In the genomic region with DNA sequence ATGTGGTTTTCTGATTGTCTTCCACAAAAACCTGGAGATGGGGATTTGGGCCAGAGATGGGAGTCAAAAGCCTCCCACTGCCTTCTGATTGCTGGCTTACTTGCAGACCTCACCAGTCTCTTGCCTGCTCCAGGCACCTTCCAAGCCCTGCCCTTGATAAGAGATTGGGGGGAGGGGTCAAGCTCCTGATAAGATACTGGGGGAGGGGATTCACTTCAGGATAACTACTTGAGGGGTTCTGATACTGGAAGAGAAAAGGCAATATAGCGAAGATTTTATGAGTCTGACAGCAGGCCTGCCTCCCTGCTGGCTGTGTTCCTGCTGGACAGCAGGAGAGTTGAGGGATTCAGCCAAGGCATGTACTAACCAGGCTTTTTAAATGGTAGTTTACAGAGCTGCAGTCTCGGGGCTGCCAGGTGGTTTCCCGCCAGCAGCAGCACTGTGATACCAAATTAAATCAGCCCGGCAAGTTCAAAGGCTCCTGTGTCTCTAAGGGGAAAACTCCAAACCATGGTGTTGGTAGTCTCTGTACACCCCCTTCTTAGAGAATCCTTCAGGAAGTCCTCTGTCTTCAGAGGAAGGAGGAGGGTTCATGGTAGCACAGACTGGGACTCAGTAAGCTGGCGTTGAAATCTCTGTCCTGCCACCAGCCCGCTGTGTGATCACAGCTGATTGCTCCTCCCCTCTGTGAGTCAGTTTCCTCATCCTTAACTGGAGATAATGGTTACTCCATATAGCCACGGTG, we compare ENCODE assay signal across 9 cellular contexts. TPM values are rescaled to one million over a fixed set of nuclear protein-coding genes. Genes with fewer than 3 reads are reported as not detected.
A peak's percentile ranks its signal among the peaks of the same experiment; 100 is the strongest.
DNase-seq lines count a peak whose midpoint lies in the region; ATAC-seq and TF ChIP-seq lines count a peak whose summit lies in the region.
"Had no signal": no experiment of that assay in that cellular context is flagged by ENCODE, and none has a peak within 500 bp of the region (broad histone marks: within the 10 kb centered on the region; RNA-seq: fewer than 3 reads in every experiment).

No MANE protein-coding gene starts in this region.

- H3K27ac ChIP-seq in lung (ENCODE audit: low read depth in 1 of 2, low read length in 1 of 2) (no peak overlapping the region), upper lobe of right lung (peak overlapping the region; percentile 9)

- H3K4me3 Mint-ChIP-seq in activated T-cell treated with anti-CD3 and anti-CD28 coated beads, Interleukin-2, amount 50 U/mL, for 4 hours = no peak overlapping the region
- no peak overlapping the region for H3K4me3 Mint-ChIP-seq in central memory CD8-positive, alpha-beta T cell
- H3K4me3 Mint-ChIP-seq: activated B cell treated with CpG ODN at 0.5 μM for 24 hours had no signal

- H3K4me3 ChIP-seq in lung = no peak overlapping the region
- no peak overlapping the region for H3K4me3 ChIP-seq in upper lobe of right lung

- 50 to 59% methylated on average over 7 of the region's 7 CpGs for WGBS in lung, 2 donors

- no peak overlapping the region for H3K27ac Mint-ChIP-seq in central memory CD8-positive, alpha-beta T cell (ENCODE audit: low read depth)
- H3K27ac Mint-ChIP-seq: activated B cell treated with CpG ODN at 0.5 μM for 24 hours had no signal

- peak; percentile 54 to 63 for ATAC-seq in activated T-cell treated with anti-CD3 and anti-CD28 coated beads, Interleukin-2, amount 50 U/mL, for 4 hours
- ATAC-seq in central memory CD8-positive, alpha-beta T cell (replicated peaks; ENCODE audit: extremely low read depth, poor library complexity, severe bottlenecking) = peak; percentile 32
- peak; percentile 72 for ATAC-seq in lung (ENCODE audit: insufficient read depth, low FRiP score)
- peak; percentile 55 for ATAC-seq in upper lobe of right lung

- peaks cover 2% of the 10 kb centered on the region for H3K36me3 Mint-ChIP-seq in activated T-cell treated with anti-CD3 and anti-CD28 coated beads, Interleukin-2, amount 50 U/mL, for 4 hours (ENCODE audit: insufficient read depth)
- no peaks in the 10 kb centered on the region for H3K36me3 Mint-ChIP-seq in central memory CD8-positive, alpha-beta T cell (ENCODE audit: insufficient read depth)

- no peak for TF ChIP-seq CTCF in lung (IDR thresholded peaks at IDR 0.05; ENCODE audit: control extremely low read depth, extremely low read depth)
- no peak for TF ChIP-seq CTCF in upper lobe of right lung (IDR thresholded peaks at IDR 0.05)

- H3K4me1 ChIP-seq in lung (ENCODE audit: control insufficient read depth in 2 of 2, insufficient read depth in 2 of 2, low read length in 2 of 2) (no peaks in the 10 kb centered on the region), upper lobe of right lung (peaks cover 5% of the 10 kb centered on the region)

- intact Hi-C loops in upper lobe of right lung (cut with DNase I) = no loop called here

- H3K36me3 ChIP-seq in lung (ENCODE audit: control insufficient read depth in 2 of 2, insufficient read depth in 2 of 2, low read length in 2 of 2) = no peaks in the 10 kb centered on the region
- H3K36me3 ChIP-seq in upper lobe of right lung = no peaks in the 10 kb centered on the region

- no peak for DNase-seq in activated T-cell treated with anti-CD3 and anti-CD28 coated beads, Interleukin-2, amount 50 U/mL, for 4 hours
- DNase-seq in activated T-cell treated with anti-CD3 and anti-CD28 coated beads for 4 hours = no peak
- DNase-seq in NCI-H446 treated with DMSO at 0.1 percent for 48 hours (lab: John Stamatoyannopoulos, UW) = peak; percentile 79
- no peak for DNase-seq in central memory CD8-positive, alpha-beta T cell (ENCODE audit: low spot score in 2 of 2)
- peak; percentile 29 for DNase-seq in lung (ENCODE audit: low spot score)
- no peak for DNase-seq in upper lobe of right lung
- DNase-seq in NCI-H345 (lab: John Stamatoyannopoulos, UW) = no peak
- no peak for DNase-seq in activated effector memory CD4-positive, alpha-beta T cell treated with anti-CD3 and anti-CD28 coated beads, Interleukin-2, amount 50 U/mL, for 16 hours
- DNase-seq: activated B cell treated with CpG ODN at 0.5 μM for 24 hours had no signal

- peaks cover 7% of the 10 kb centered on the region for H3K4me1 Mint-ChIP-seq in activated T-cell treated with anti-CD3 and anti-CD28 coated beads, Interleukin-2, amount 50 U/mL, for 4 hours (ENCODE audit: low read depth)
- H3K4me1 Mint-ChIP-seq in central memory CD8-positive, alpha-beta T cell = no peaks in the 10 kb centered on the region
- H3K4me1 Mint-ChIP-seq: activated B cell treated with CpG ODN at 0.5 μM for 24 hours had no signal

- no peaks in the 10 kb centered on the region for H3K27me3 ChIP-seq in lung (ENCODE audit: control insufficient read depth, insufficient read depth)
- no peaks in the 10 kb centered on the region for H3K27me3 ChIP-seq in upper lobe of right lung

- H3K9me3 Mint-ChIP-seq in activated T-cell treated with anti-CD3 and anti-CD28 coated beads, Interleukin-2, amount 50 U/mL, for 4 hours = no peaks in the 10 kb centered on the region
- no peaks in the 10 kb centered on the region for H3K9me3 Mint-ChIP-seq in central memory CD8-positive, alpha-beta T cell
- H3K9me3 Mint-ChIP-seq: activated B cell treated with CpG ODN at 0.5 μM for 24 hours had no signal

- no peaks in the 10 kb centered on the region for H3K27me3 Mint-ChIP-seq in activated T-cell treated with anti-CD3 and anti-CD28 coated beads, Interleukin-2, amount 50 U/mL, for 4 hours (ENCODE audit: low read depth)
- no peaks in the 10 kb centered on the region for H3K27me3 Mint-ChIP-seq in central memory CD8-positive, alpha-beta T cell
- H3K27me3 Mint-ChIP-seq: activated B cell treated with CpG ODN at 0.5 μM for 24 hours had no signal

- H3K9me3 ChIP-seq in lung (ENCODE audit: control insufficient read depth in 2 of 2, insufficient read depth in 1 of 2, low read length in 1 of 2) (no peaks in the 10 kb centered on the region), upper lobe of right lung (no peaks in the 10 kb centered on the region)

RNA-seq across cellular contexts. Expression of a gene that starts 58.3 kb away (rescaled TPM):
- total RNA-seq in activated T-cell treated with anti-CD3 and anti-CD28 coated beads, Interleukin-2, amount 50 U/mL, for 4 hours = under 1 TPM; 0.76 to 0.84 (median 0.81) TPM
- total RNA-seq in lung (1 to 10 TPM; 6.3 to 9.3 TPM), upper lobe of right lung (1.8 TPM)
- 1 to 10 TPM; 2.2 to 2.5 TPM for polyA plus RNA-seq in lung

RNA-seq across cellular contexts. Expression of a gene that starts 58.8 kb away (rescaled TPM):
- total RNA-seq in activated T-cell treated with anti-CD3 and anti-CD28 coated beads, Interleukin-2, amount 50 U/mL, for 4 hours = 100 to 1,000 TPM; 211 to 227 (median 221) TPM
- 100 to 1,000 TPM; 184 to 358 TPM for total RNA-seq in lung
- 10 to 100 TPM; 18.6 to 52.8 TPM for polyA plus RNA-seq in lung
- 211 TPM for total RNA-seq in upper lobe of right lung

Comparison
In these comparisons a context has a peak if more than half of its experiments do, and no peak if none do; other contexts are left out.
1. DNase-seq: peak in NCI-H446 treated with DMSO at 0.1 percent for 48 hours (single experiment) and lung (single experiment); none in activated T-cell treated with anti-CD3 and anti-CD28 coated beads, Interleukin-2, amount 50 U/mL, for 4 hours (single experiment), activated T-cell treated with anti-CD3 and anti-CD28 coated beads for 4 hours (single experiment), central memory CD8-positive, alpha-beta T cell (0 of 2), upper lobe of right lung (single experiment), NCI-H345 (single experiment) and activated effector memory CD4-positive, alpha-beta T cell treated with anti-CD3 and anti-CD28 coated beads, Interleukin-2, amount 50 U/mL, for 16 hours (single experiment).
2. Peak in every context shown above with its lines, with median percentiles within 50 percentile points of each other: ATAC-seq.